Comparison of ENCODE assay signal across 8 cellular contexts in the genomic region with DNA sequence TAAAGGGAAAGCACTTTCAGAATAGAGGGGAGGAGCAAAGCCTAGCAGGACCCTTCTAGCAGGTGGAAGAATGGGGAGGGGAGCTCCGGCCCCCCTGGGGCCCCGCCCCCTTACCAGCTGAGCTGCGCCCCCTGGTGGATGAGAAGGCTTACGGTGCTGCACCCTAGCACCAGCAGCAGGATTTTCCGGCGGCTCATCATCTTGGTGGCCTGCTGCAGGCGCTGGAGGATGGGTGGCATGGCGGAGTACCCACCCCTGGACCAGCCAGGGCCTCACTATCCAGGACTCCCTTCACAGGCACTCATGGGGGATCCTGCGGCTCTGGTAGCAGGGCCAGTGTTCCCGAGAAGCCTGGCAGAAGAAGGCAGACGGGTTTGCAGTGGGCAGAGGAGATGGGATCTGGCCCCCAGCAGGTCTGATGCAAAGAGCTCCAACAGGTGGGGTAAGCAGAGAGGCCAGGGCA. TPM values are rescaled to one million over a fixed set of nuclear protein-coding genes. Genes with fewer than 3 reads are reported as not detected.
DNase-seq lines count a peak whose midpoint lies in the region; ATAC-seq and TF ChIP-seq lines count a peak whose summit lies in the region.

No MANE protein-coding gene starts in this region.

- H3K27me3 Mint-ChIP-seq in activated naive CD8-positive, alpha-beta T cell: peaks cover 2% of the 10 kb centered on the region

- no peaks in the 10 kb centered on the region for H3K9me3 Mint-ChIP-seq in activated naive CD8-positive, alpha-beta T cell (ENCODE audit: low read depth)

- no peak overlapping the region for H3K27ac Mint-ChIP-seq in activated naive CD8-positive, alpha-beta T cell

- H3K9me3 ChIP-seq in prostate gland: no peaks in the 10 kb centered on the region

- TF ChIP-seq CTCF in prostate gland (IDR thresholded peaks at IDR 0.05): peak; percentile 72 to 86 (median 74)

- no peaks in the 10 kb centered on the region for H3K36me3 ChIP-seq in prostate gland

- peaks cover 4% of the 10 kb centered on the region for H3K4me1 ChIP-seq in prostate gland (replicated peaks)

- no peaks in the 10 kb centered on the region for H3K36me3 Mint-ChIP-seq in activated naive CD8-positive, alpha-beta T cell

- no peak overlapping the region for H3K27ac ChIP-seq in prostate gland

- DNase-seq in AG20443 (ENCODE audit: low spot score) (peak; percentile 93), NCI-H1092 (lab: John Stamatoyannopoulos, UW) (peak; percentile 71), T follicular helper cell (ENCODE audit: low read depth) (peak; percentile 80), Right ventricle myocardium superior (peak; percentile 80), prostate gland (ENCODE audit: low spot score) (peak; percentile 61), ureter (ENCODE audit: low spot score) (peak; percentile 68)

- H3K27me3 ChIP-seq in prostate gland (replicated peaks; ENCODE audit: insufficient read depth): no peaks in the 10 kb centered on the region

- ATAC-seq in GM19395 (IDR thresholded peaks at IDR 0.05; ENCODE audit: unreplicated experiment): peak; percentile 69
- peak; percentile 80 for ATAC-seq in Right ventricle myocardium superior (ENCODE audit: poor library complexity)

- H3K4me3 ChIP-seq in prostate gland: no peak overlapping the region

- H3K4me3 Mint-ChIP-seq in activated naive CD8-positive, alpha-beta T cell: peak overlapping the region; percentile 31

- TF ChIP-seq POLR2A in prostate gland (IDR thresholded peaks at IDR 0.05): no peak

- intact Hi-C loops in Right ventricle myocardium superior (cut with DNase I): no loop called here
- intact Hi-C loops in prostate gland (cut with DNase I): no loop called here

- H3K4me1 Mint-ChIP-seq in activated naive CD8-positive, alpha-beta T cell (ENCODE audit: low read depth): peaks cover 16% of the 10 kb centered on the region

- 12% methylated on average over 10 of the region's 11 CpGs for WGBS in prostate gland

RNA-seq across cellular contexts. Expression of a gene that starts 3.8 kb away (rescaled TPM):
- total RNA-seq in Right ventricle myocardium superior (0.73 TPM), prostate gland (1 to 10 TPM; 2.3 to 4.3 TPM), ureter (not detected)

RNA-seq across cellular contexts. Expression of a gene that starts 7.0 kb away (rescaled TPM):
- total RNA-seq in Right ventricle myocardium superior: 61.2 TPM
- total RNA-seq in prostate gland: 100 to 1,000 TPM; 130 to 212 TPM
- total RNA-seq in ureter: 156 TPM

RNA-seq across cellular contexts. Expression of a gene that starts 18.9 kb away (rescaled TPM):
- total RNA-seq in Right ventricle myocardium superior (not detected), prostate gland (under 1 TPM in 1 of 2 donors, not detected in 1; 0.85 TPM), ureter (not detected)

RNA-seq across cellular contexts. Expression of a gene that starts 24.9 kb away (rescaled TPM):
- 46.5 TPM for total RNA-seq in Right ventricle myocardium superior
- 100 to 1,000 TPM in 1 of 2 donors, 10 to 100 TPM in 1; 51.9 to 107 TPM for total RNA-seq in prostate gland
- total RNA-seq in ureter: 87.2 TPM

RNA-seq across cellular contexts. Expression of a gene that starts 33.4 kb away (rescaled TPM):
- total RNA-seq in Right ventricle myocardium superior: not detected
- total RNA-seq in prostate gland: 1 to 10 TPM in 1 of 2 donors, under 1 TPM in 1; 0.36 to 6.5 TPM
- total RNA-seq in ureter: 1.1 TPM
